1 cellular context compared by ENCODE assay signal in genomic region chr18:3115430-3116025, GRCh38.
TF ChIP-seq lines count a peak whose summit lies in the region.

No MANE protein-coding gene starts in this region.

TF ChIP-seq in GM23338, 12 proteins besides CTCF, POLR2A, EP300 and RAD21 (continued from another document):
- TF ChIP-seq REST (IDR thresholded peaks at IDR 0.05; ENCODE audit: unreplicated experiment): no peak
- no peak for TF ChIP-seq ZNF331 (CRISPR knock-in tag; IDR thresholded peaks at IDR 0.05; ENCODE audit: low read depth)
- no peak for TF ChIP-seq ETS1 (IDR thresholded peaks at IDR 0.05)
- TF ChIP-seq CREB1 (CRISPR knock-in tag; IDR thresholded peaks at IDR 0.05; ENCODE audit: low read depth): no peak
- TF ChIP-seq ZNF114 (CRISPR knock-in tag; IDR thresholded peaks at IDR 0.05): no peak
- TF ChIP-seq EZH2 (IDR thresholded peaks at IDR 0.05; ENCODE audit: low read depth, unreplicated experiment): no peak
- TF ChIP-seq JUNB (IDR thresholded peaks at IDR 0.05; ENCODE audit: unreplicated experiment): no peak
